In genomic region chrX:109826954-109827708, GRCh38 we compare ENCODE assay signal across 13 cellular contexts.
DNase-seq lines count a peak whose midpoint lies in the region; ATAC-seq and TF ChIP-seq lines count a peak whose summit lies in the region.
"Had no signal": no experiment of that assay in that cellular context is flagged by ENCODE, and none has a peak within 500 bp of the region (broad histone marks: within the 10 kb centered on the region; RNA-seq: fewer than 3 reads in every experiment).

No MANE protein-coding gene starts in this region.

- H3K27ac Mint-ChIP-seq in chondrocyte (ENCODE audit: unreplicated experiment): no peak overlapping the region
- no peak overlapping the region for H3K27ac Mint-ChIP-seq in T-helper 2 cell treated with Interferon-gamma antibody and Interleukin-4, amounts not matched to agents 5 μg/mL and 100 μg/mL, for 36 hours

- H3K9me3 ChIP-seq in NT2/D1 (ENCODE audit: insufficient read depth, low read length): no peaks in the 10 kb centered on the region
- no peaks in the 10 kb centered on the region for H3K9me3 ChIP-seq in mesenchymal stem cell (ENCODE audit: control insufficient read depth, low read length)
- H3K9me3 ChIP-seq in upper lobe of right lung: no peaks in the 10 kb centered on the region
- H3K9me3 ChIP-seq: right lobe of liver had no signal

- H3K79me1 ChIP-seq in mesenchymal stem cell (replicated peaks; ENCODE audit: low read length, poor library complexity, severe bottlenecking): no peaks in the 10 kb centered on the region

- H3K27ac ChIP-seq in mesenchymal stem cell (ENCODE audit: low read length, poor library complexity, severe bottlenecking): peak overlapping the region; percentile 90
- H3K27ac ChIP-seq in upper lobe of right lung: no peak overlapping the region
- H3K27ac ChIP-seq: right lobe of liver had no signal

- H4K8ac ChIP-seq in mesenchymal stem cell (ENCODE audit: low read length): no peak overlapping the region

- peak overlapping the region; percentile 44 for H2BK5ac ChIP-seq in mesenchymal stem cell (ENCODE audit: low read depth, low read length, poor library complexity, severe bottlenecking)

- no peaks in the 10 kb centered on the region for H3K27me3 Mint-ChIP-seq in chondrocyte (ENCODE audit: low read depth)
- no peaks in the 10 kb centered on the region for H3K27me3 Mint-ChIP-seq in T-helper 2 cell treated with Interferon-gamma antibody and Interleukin-4, amounts not matched to agents 5 μg/mL and 100 μg/mL, for 36 hours (ENCODE audit: low read depth)

- H3K9ac ChIP-seq in NT2/D1 (ENCODE audit: insufficient read length, low read depth) (no peak overlapping the region), mesenchymal stem cell (ENCODE audit: low read length) (no peak overlapping the region)

- H3K4me2 ChIP-seq in mesenchymal stem cell (ENCODE audit: low read length, poor library complexity, severe bottlenecking): no peak overlapping the region

- TF ChIP-seq CTCF in chondrocyte (IDR thresholded peaks at IDR 0.05) (peak; percentile 30), upper lobe of right lung (IDR thresholded peaks at IDR 0.05) (no peak)

- H2AFZ ChIP-seq in mesenchymal stem cell (ENCODE audit: low read depth, low read length): no peak overlapping the region

- H3K36me3 ChIP-seq in NT2/D1 (ENCODE audit: insufficient read depth, insufficient read length, low read length) (no peaks in the 10 kb centered on the region), mesenchymal stem cell (ENCODE audit: control insufficient read depth in 1 of 2, insufficient read depth in 2 of 2, low read depth in 1 of 2, low read length in 2 of 2) (no peaks in the 10 kb centered on the region), upper lobe of right lung (no peaks in the 10 kb centered on the region)
- H3K36me3 ChIP-seq: right lobe of liver had no signal

- peak overlapping the region; percentile 18 to 62 for H3K18ac ChIP-seq in mesenchymal stem cell (ENCODE audit: low read depth in 1 of 2, low read length in 2 of 2)

- H3K27me3 ChIP-seq in NT2/D1 (ENCODE audit: insufficient read depth, insufficient read length) (no peaks in the 10 kb centered on the region), mesenchymal stem cell (ENCODE audit: control insufficient read depth in 1 of 2, insufficient read depth in 1 of 2, low read length in 2 of 2) (peaks cover 0 to 14% of the 10 kb centered on the region in 2 experiments), upper lobe of right lung (no peaks in the 10 kb centered on the region)

- no peak overlapping the region for H3K23ac ChIP-seq in mesenchymal stem cell (ENCODE audit: low read length in 2 of 2)

- H3K4ac ChIP-seq in mesenchymal stem cell (ENCODE audit: low read depth in 1 of 2, low read length in 2 of 2): no peak overlapping the region

- peaks cover 4% of the 10 kb centered on the region for H3K4me1 ChIP-seq in NT2/D1 (ENCODE audit: insufficient read depth, insufficient read length)
- H3K4me1 ChIP-seq in mesenchymal stem cell (ENCODE audit: control insufficient read depth, insufficient read depth, low read depth, low read length): peaks cover 11% of the 10 kb centered on the region
- H3K4me1 ChIP-seq in upper lobe of right lung: no peaks in the 10 kb centered on the region

- H3K9me3 Mint-ChIP-seq in chondrocyte (ENCODE audit: low read depth): no peaks in the 10 kb centered on the region
- no peaks in the 10 kb centered on the region for H3K9me3 Mint-ChIP-seq in T-helper 2 cell treated with Interferon-gamma antibody and Interleukin-4, amounts not matched to agents 5 μg/mL and 100 μg/mL, for 36 hours

- H4K91ac ChIP-seq in mesenchymal stem cell (ENCODE audit: low read length): no peak overlapping the region

- no peaks in the 10 kb centered on the region for H3K36me3 Mint-ChIP-seq in chondrocyte (ENCODE audit: low read depth)
- H3K36me3 Mint-ChIP-seq in T-helper 2 cell treated with Interferon-gamma antibody and Interleukin-4, amounts not matched to agents 5 μg/mL and 100 μg/mL, for 36 hours (ENCODE audit: low read depth): no peaks in the 10 kb centered on the region

- intact Hi-C loops in upper lobe of right lung (cut with DNase I): no loop called here

- peak overlapping the region; percentile 61 for H2BK120ac ChIP-seq in mesenchymal stem cell (ENCODE audit: low read depth, low read length)

- H3K4me1 Mint-ChIP-seq in chondrocyte (ENCODE audit: low read depth): peaks cover 25% of the 10 kb centered on the region
- peaks cover 2% of the 10 kb centered on the region for H3K4me1 Mint-ChIP-seq in T-helper 2 cell treated with Interferon-gamma antibody and Interleukin-4, amounts not matched to agents 5 μg/mL and 100 μg/mL, for 36 hours (ENCODE audit: low read depth)

- peak overlapping the region in 1 of 2 experiments; percentile 78 for H2BK12ac ChIP-seq in mesenchymal stem cell (ENCODE audit: low read length in 2 of 2)

- no peak overlapping the region for H3K4me3 ChIP-seq in NT2/D1 (ENCODE audit: insufficient read length, low read depth)
- H3K4me3 ChIP-seq in mesenchymal stem cell (ENCODE audit: insufficient read depth in 1 of 2, low read depth in 1 of 2, low read length in 2 of 2): no peak overlapping the region
- H3K4me3 ChIP-seq in upper lobe of right lung: no peak overlapping the region
- H3K4me3 ChIP-seq: lung, right lobe of liver had no signal

- H3K4me3 Mint-ChIP-seq in chondrocyte (ENCODE audit: unreplicated experiment): no peak overlapping the region
- no peak overlapping the region for H3K4me3 Mint-ChIP-seq in T-helper 2 cell treated with Interferon-gamma antibody and Interleukin-4, amounts not matched to agents 5 μg/mL and 100 μg/mL, for 36 hours

- DNase-seq in COLO829 (ENCODE audit: low spot score) (peak; percentile 73), NT2/D1 (ENCODE audit: low read depth, low spot score) (peak; percentile 35), chondrocyte (ENCODE audit: low spot score) (no peak), mesenchymal stem cell (peak; percentile 89), NCI-H2171 (lab: John Stamatoyannopoulos, UW) (no peak), amniotic stem cell (lab: John Stamatoyannopoulos, UW) (no peak), upper lobe of right lung (no peak)
- no peak for DNase-seq in T-helper 2 cell treated with Interferon-gamma antibody and Interleukin-4, amounts not matched to agents 5 μg/mL and 100 μg/mL, for 36 hours (ENCODE audit: low spot score)
- DNase-seq: activated CD4-positive, CD25-positive, alpha-beta regulatory T cell; activated gamma-delta T cell; NCI-H1436 treated with DMSO at 0.1 percent for 48 hours; right lobe of liver had no signal

- H2AK5ac ChIP-seq in mesenchymal stem cell (ENCODE audit: low read length, severe bottlenecking): no peak overlapping the region

- no peak overlapping the region for H3K14ac ChIP-seq in mesenchymal stem cell (ENCODE audit: low read length in 2 of 2)

- H2BK15ac ChIP-seq in mesenchymal stem cell (ENCODE audit: low read depth, poor library complexity, severe bottlenecking): no peak overlapping the region

- 0% methylated on average over 1 of the region's 1 CpG for WGBS in mesenchymal stem cell

- ATAC-seq in upper lobe of right lung: no peak

Comparison
In these comparisons a context has a peak if more than half of its experiments do, and no peak if none do; other contexts are left out.
1. DNase-seq: peak in COLO829 (single experiment), NT2/D1 (single experiment) and mesenchymal stem cell (single experiment); none in chondrocyte (single experiment), NCI-H2171 (single experiment), T-helper 2 cell treated with Interferon-gamma antibody and Interleukin-4, amounts not matched to agents 5 μg/mL and 100 μg/mL, for 36 hours (single experiment), amniotic stem cell (single experiment) and upper lobe of right lung (single experiment).